22 cellular contexts compared by ENCODE assay signal in the genomic region with DNA sequence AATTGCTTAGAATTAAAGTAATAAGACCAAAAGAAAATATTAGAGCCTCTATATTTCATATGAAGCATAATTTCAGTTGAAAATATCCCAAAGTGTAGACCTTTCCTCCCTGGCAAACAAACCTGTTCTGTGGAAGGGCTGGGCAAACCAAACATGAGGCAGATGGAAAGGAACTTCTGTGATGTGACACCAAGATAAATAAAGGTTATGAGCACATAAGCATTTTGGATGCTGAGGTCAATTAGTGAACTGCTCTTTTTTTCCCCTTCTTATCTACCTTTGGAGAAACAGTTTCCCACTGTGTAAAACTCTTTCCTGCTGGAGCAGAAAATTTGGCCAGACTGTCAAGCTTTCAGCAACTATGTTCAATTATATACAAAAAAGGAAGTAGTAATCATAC.
DNase-seq lines count a peak whose midpoint lies in the region; ATAC-seq and TF ChIP-seq lines count a peak whose summit lies in the region.
"Had no signal": no experiment of that assay in that cellular context is flagged by ENCODE, and none has a peak within 500 bp of the region (broad histone marks: within the 10 kb centered on the region; RNA-seq: fewer than 3 reads in every experiment).

No MANE protein-coding gene starts in this region.

- CTCF ChIA-PET in HEK293 (lab: Yijun Ruan, JAX): no interaction called here
- CTCF ChIA-PET in PC-3 (lab: Charles Lee): no interaction called here

- H3K79me2 ChIP-seq in PC-3 (ENCODE audit: low read length): no peaks in the 10 kb centered on the region

- H3K36me3 Mint-ChIP-seq in memory B cell: peaks cover 14% of the 10 kb centered on the region

- H3K4me1 ChIP-seq in HEK293 (ENCODE audit: control insufficient read depth, insufficient read depth, low read length): peaks cover 4% of the 10 kb centered on the region; the same call in 1 of the 2 replicates
- peaks cover 9% of the 10 kb centered on the region for H3K4me1 ChIP-seq in PC-3 (ENCODE audit: insufficient read depth, low read length)
- peaks cover 6 to 7% of the 10 kb centered on the region in 2 donors for H3K4me1 ChIP-seq in thyroid gland
- H3K4me1 ChIP-seq: breast epithelium had no signal

- no peaks in the 10 kb centered on the region for H4K20me1 ChIP-seq in PC-3 (ENCODE audit: low read length)

- H2AFZ ChIP-seq in PC-3 (ENCODE audit: low read length): no peak overlapping the region
- H2AFZ ChIP-seq: PC-9 had no signal

- H3K27me3 Mint-ChIP-seq in memory B cell: no peaks in the 10 kb centered on the region
- H3K27me3 Mint-ChIP-seq: stimulated activated naive B cell treated with anti-CD40 and anti-IgM and Interleukin-4, amounts not matched to agents 10 μg/mL and 1 μg/mL and 100 μg/mL, for 72 hours had no signal

- peaks cover 6% of the 10 kb centered on the region for H3K4me1 Mint-ChIP-seq in memory B cell
- H3K4me1 Mint-ChIP-seq: nephron progenitor cell had no signal

- no peak for TF ChIP-seq POLR2A in thyroid gland (IDR thresholded peaks at IDR 0.05)

- H3K9ac ChIP-seq in PC-3 (ENCODE audit: low read length): no peak overlapping the region
- H3K9ac ChIP-seq: KMS-11 had no signal

- ATAC-seq in PC-3: no peak; the same call in 1 of the 2 replicates
- no peak for ATAC-seq in memory B cell (ENCODE audit: low read depth)
- ATAC-seq in HG03457 (IDR thresholded peaks at IDR 0.05; ENCODE audit: unreplicated experiment): no peak

- TF ChIP-seq CTCF in HEK293 (tag by site-specific recombination; IDR thresholded peaks at IDR 0.05) (no peak), PC-3 (conservative IDR thresholded peaks at IDR 0.05; ENCODE audit: low read depth, low read length) (no peak), thyroid gland (IDR thresholded peaks at IDR 0.05) (no peak)

- H3K27ac ChIP-seq in HEK293 (ENCODE audit: extremely low read depth, low read depth, low read length) (no peak overlapping the region), PC-3 (ENCODE audit: low read length) (no peak overlapping the region), thyroid gland (no peak overlapping the region)
- H3K27ac ChIP-seq: breast epithelium, KMS-11, PC-9, skin epidermis, upper lobe of left lung had no signal

- peaks cover 2% of the 10 kb centered on the region for H3K9me3 Mint-ChIP-seq in memory B cell
- H3K9me3 Mint-ChIP-seq: activated CD4-positive, alpha-beta memory T cell treated with anti-CD3 and anti-CD28 coated beads, Interleukin-2, amount 10 ng/mL, durations not matched to agents 7 days and 5 days; nephron progenitor cell had no signal

- peak overlapping the region; percentile 21 for H3K27ac Mint-ChIP-seq in memory B cell
- H3K27ac Mint-ChIP-seq: activated CD4-positive, alpha-beta memory T cell treated with anti-CD3 and anti-CD28 coated beads, Interleukin-2, amount 10 ng/mL, durations not matched to agents 7 days and 5 days; nephron progenitor cell; stimulated activated naive B cell treated with anti-CD40 and anti-IgM and Interleukin-4, amounts not matched to agents 10 μg/mL and 1 μg/mL and 100 μg/mL, for 72 hours had no signal

- DNase-seq in COLO668 (lab: John Stamatoyannopoulos, UW; ENCODE audit: unreplicated experiment): peak; percentile 16
- DNase-seq in PC-3: peak; percentile 34
- no peak for DNase-seq in memory B cell (ENCODE audit: low spot score in 2 of 2)
- DNase-seq in thyroid gland: no peak
- DNase-seq in HuH-7.5 (ENCODE audit: low spot score): no peak
- DNase-seq: activated CD4-positive, alpha-beta memory T cell treated with anti-CD3 and anti-CD28 coated beads, Interleukin-2, amount 10 ng/mL, durations not matched to agents 7 days and 5 days; amygdala; COR-L47; effector CD4-positive, alpha-beta T cell; hippocampal formation; MM.1S; NCI-H2107; nephron progenitor cell; PC-9; stimulated activated naive B cell treated with anti-CD40 and anti-IgM and Interleukin-4, amounts not matched to agents 10 μg/mL and 1 μg/mL and 100 μg/mL, for 72 hours; substantia nigra; upper lobe of left lung had no signal

- H3K4me3 ChIP-seq in HEK293 (ENCODE audit: low read depth, low read length) (no peak overlapping the region), PC-3 (ENCODE audit: low read length) (no peak overlapping the region), thyroid gland (replicated peaks in 1 of 3) (no peak overlapping the region)
- H3K4me3 ChIP-seq: breast epithelium, PC-9, skin epidermis, upper lobe of left lung had no signal

- POLR2A ChIA-PET in HEK293 (lab: Yijun Ruan, JAX) (no interaction called here), PC-3 (lab: Charles Lee; ENCODE audit: unreplicated experiment) (interaction anchor here (0.6 kb wide), 1 partner anchor 662 kb away, joined by 5 read pairs; no protein-coding TSS in a partner anchor)

- H3F3A ChIP-seq in PC-3 (ENCODE audit: low read length, unreplicated experiment): no peaks in the 10 kb centered on the region

- intact Hi-C loops in PC-3 (cut with micrococcal nuclease) (no loop called here), thyroid gland (cut with DNase I) (no loop called here)

- H3K4me3 Mint-ChIP-seq in memory B cell: no peak overlapping the region
- H3K4me3 Mint-ChIP-seq: activated CD4-positive, alpha-beta memory T cell treated with anti-CD3 and anti-CD28 coated beads, Interleukin-2, amount 10 ng/mL, durations not matched to agents 7 days and 5 days; nephron progenitor cell; stimulated activated naive B cell treated with anti-CD40 and anti-IgM and Interleukin-4, amounts not matched to agents 10 μg/mL and 1 μg/mL and 100 μg/mL, for 72 hours had no signal

- H3K36me3 ChIP-seq in HEK293 (ENCODE audit: control insufficient read depth in 2 of 2, insufficient read depth in 1 of 2, low read length in 2 of 2) (peaks cover 0 to 5% of the 10 kb centered on the region in 2 experiments; a peak in 1 of 3 replicates), PC-3 (ENCODE audit: low read depth, low read length) (no peaks in the 10 kb centered on the region), thyroid gland (peaks cover 0 to 3% of the 10 kb centered on the region in 2 donors)
- H3K36me3 ChIP-seq: breast epithelium had no signal

- BruUV-seq in PC-3 (replicated peaks; lab: Mats Ljungman, UMichigan): no TSS peak

- no peaks in the 10 kb centered on the region for H3K9me2 ChIP-seq in PC-3 (replicated peaks; ENCODE audit: low read length)

- H3K4me2 ChIP-seq in PC-3 (ENCODE audit: low read length): no peak overlapping the region
- H3K4me2 ChIP-seq: KMS-11, PC-9 had no signal

- H3K27me3 ChIP-seq in PC-3 (ENCODE audit: low read length) (no peaks in the 10 kb centered on the region), thyroid gland (no peaks in the 10 kb centered on the region)
- H3K27me3 ChIP-seq: breast epithelium, upper lobe of left lung had no signal

- H3K9me3 ChIP-seq in HEK293 (ENCODE audit: control insufficient read depth, insufficient read depth, low read depth, low read length) (no peaks in the 10 kb centered on the region), PC-3 (ENCODE audit: low read length) (no peaks in the 10 kb centered on the region), thyroid gland (no peaks in the 10 kb centered on the region)
- H3K9me3 ChIP-seq: breast epithelium, upper lobe of left lung had no signal

TF ChIP-seq in HEK293, 187 proteins besides CTCF, POLR2A, EP300 and RAD21:
- no peak for TF ChIP-seq ZNF518A (tag by site-specific recombination; conservative IDR thresholded peaks at IDR 0.05; ENCODE audit: low read depth)
- TF ChIP-seq ZNF529 (tag by site-specific recombination; IDR thresholded peaks at IDR 0.05; ENCODE audit: insufficient replicate concordance): no peak
- TF ChIP-seq IKZF3 (tag by site-specific recombination; IDR thresholded peaks at IDR 0.05): no peak
- no peak for TF ChIP-seq ZNF239 (tag by site-specific recombination; IDR thresholded peaks at IDR 0.05)
- no peak for TF ChIP-seq KLF9 (tag by site-specific recombination; IDR thresholded peaks at IDR 0.05; ENCODE audit: low read depth)
- TF ChIP-seq FEZF1 (tag by site-specific recombination; IDR thresholded peaks at IDR 0.05): peak; percentile 49; the same call in 1 of the 2 replicates
- no peak for TF ChIP-seq ZNF677 (tag by site-specific recombination; IDR thresholded peaks at IDR 0.05)

Comparison
In these comparisons a context has a peak if more than half of its experiments do, and no peak if none do; other contexts are left out.
1. DNase-seq: peak in COLO668 (single experiment) and PC-3 (single experiment); none in memory B cell (0 of 2), thyroid gland (0 of 2) and HuH-7.5 (single experiment).